In the genomic region with DNA sequence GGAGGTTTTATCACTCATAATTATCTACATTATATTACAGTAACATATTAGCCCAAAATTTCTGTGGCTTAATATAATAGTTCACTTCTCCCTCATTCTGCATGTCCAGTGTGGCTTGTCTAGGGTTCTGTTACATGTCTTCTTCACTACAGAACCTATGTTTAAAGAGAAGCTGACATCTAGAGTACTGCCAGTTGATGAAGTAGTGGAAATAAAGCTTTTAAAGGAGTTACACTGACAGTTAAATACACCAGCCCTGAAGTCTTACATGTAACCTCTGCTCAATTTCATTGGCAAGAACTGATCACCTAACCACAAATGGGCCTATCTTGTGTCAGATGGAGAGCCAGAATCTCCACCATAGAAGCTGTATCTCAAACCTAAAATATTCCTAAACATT, we compare ENCODE assay signal across 32 cellular contexts.
"Had no signal": no experiment of that assay in that cellular context is flagged by ENCODE, and none has a peak within 500 bp of the region (broad histone marks: within the 10 kb centered on the region; RNA-seq: fewer than 3 reads in every experiment).

No MANE protein-coding gene starts in this region.

- H3K27me3 Mint-ChIP-seq: activated naive CD8-positive, alpha-beta T cell treated with anti-CD3 and anti-CD28 coated beads, Interleukin-2, amount 50 U/mL, for 24 hours; central memory CD8-positive, alpha-beta T cell; T-cell had no signal

- H3K4me1 ChIP-seq: ascending aorta, body of pancreas, SJCRH30 had no signal

- H3K27me3 ChIP-seq: ascending aorta, body of pancreas, MG63, Peyer's patch, SJCRH30 had no signal

- H3K27ac ChIP-seq: ascending aorta, body of pancreas, KMS-11, Peyer's patch, RWPE1, SJCRH30 had no signal

- DNase-seq: activated CD4-positive, alpha-beta T cell treated with anti-CD3 and anti-CD28 coated beads for 4 hours; activated CD8-positive, alpha-beta memory T cell treated with anti-CD3 and anti-CD28 coated beads, Interleukin-2, amount 50 U/mL, for 48 hours; activated CD8-positive, alpha-beta T cell treated with anti-CD3 and anti-CD28 coated beads, Interleukin-2, amount 10 ng/mL, durations not matched to agents 7 days and 5 days; activated effector memory CD4-positive, alpha-beta T cell treated with anti-CD3 and anti-CD28 coated beads, Interleukin-2, amount 50 U/mL, for 16 hours; activated naive CD4-positive, alpha-beta T cell treated with Interleukin-2 at 50 U/mL for 16 hours; activated naive CD8-positive, alpha-beta T cell treated with anti-CD3 and anti-CD28 coated beads, Interleukin-2, amount 50 U/mL, for 24 hours; activated T-cell treated with anti-CD3 and anti-CD28 coated beads, Interleukin-2, amount 50 U/mL, for 1 hour; amniotic stem cell; body of pancreas; MG63; MV-4-11; NCI-H1092 treated with DMSO at 0.1 percent for 48 hours; NCI-H1417 treated with DMSO at 0.1 percent for 48 hours; NCI-H1694; NCI-H2029; NCI-H2107; NCI-H2171 treated with DMSO at 0.1 percent for 48 hours; NCI-H226; NCI-H526 treated with DMSO at 0.1 percent for 48 hours; NCI-H82; NK-92 treated with Interleukin-12 subunit alpha and Interleukin-12 subunit beta, amount 100 ng/mL, for 24 hours; OCI-M1; Peyer's patch; Right ventricle myocardium superior; SJCRH30; T-cell had no signal

- H3K36me3 ChIP-seq: ascending aorta, MG63, Peyer's patch, SJCRH30 had no signal

- H3K9me3 Mint-ChIP-seq: activated naive CD4-positive, alpha-beta T cell treated with anti-CD3 and anti-CD28 coated beads, Interleukin-2, amount 50 U/mL, for 72 hours; activated naive CD8-positive, alpha-beta T cell treated with anti-CD3 and anti-CD28 coated beads, Interleukin-2, amount 50 U/mL, for 24 hours; central memory CD8-positive, alpha-beta T cell; T-cell had no signal

- H3K4me2 ChIP-seq: KMS-11 had no signal

- ATAC-seq: activated CD4-positive, CD25-positive, alpha-beta regulatory T cell treated with anti-CD3 and anti-CD28 coated beads, Interleukin-2, amount 50 U/mL, for 24 hours; activated CD8-positive, alpha-beta T cell treated with anti-CD3 and anti-CD28 coated beads, Interleukin-2, amount 10 ng/mL, durations not matched to agents 7 days and 5 days; activated naive CD4-positive, alpha-beta T cell treated with anti-CD3 and anti-CD28 coated beads, Interleukin-2, amount 50 U/mL, for 72 hours; activated naive CD8-positive, alpha-beta T cell treated with anti-CD3 and anti-CD28 coated beads, Interleukin-2, amount 50 U/mL, for 24 hours; body of pancreas; T-cell had no signal

- H3K4me3 ChIP-seq: ascending aorta, body of pancreas, MG63, Peyer's patch, SJCRH30 had no signal

- H3K9ac ChIP-seq: KMS-11 had no signal

- H3K27ac Mint-ChIP-seq: activated CD8-positive, alpha-beta T cell treated with anti-CD3 and anti-CD28 coated beads, Interleukin-2, amount 10 ng/mL, durations not matched to agents 7 days and 5 days; activated naive CD4-positive, alpha-beta T cell treated with anti-CD3 and anti-CD28 coated beads, Interleukin-2, amount 50 U/mL, for 72 hours; activated naive CD8-positive, alpha-beta T cell treated with anti-CD3 and anti-CD28 coated beads, Interleukin-2, amount 50 U/mL, for 24 hours; T-cell had no signal

- H3K9me3 ChIP-seq: ascending aorta, body of pancreas, MG63, Peyer's patch, SJCRH30 had no signal

- H3K4me3 Mint-ChIP-seq: activated CD8-positive, alpha-beta T cell treated with anti-CD3 and anti-CD28 coated beads, Interleukin-2, amount 10 ng/mL, durations not matched to agents 7 days and 5 days; activated naive CD8-positive, alpha-beta T cell treated with anti-CD3 and anti-CD28 coated beads, Interleukin-2, amount 50 U/mL, for 24 hours; central memory CD8-positive, alpha-beta T cell; T-cell had no signal
